Comparison of ENCODE assay signal across 32 cellular contexts in genomic region chr22:21768435-21768834, GRCh38. TPM values are rescaled to one million over a fixed set of nuclear protein-coding genes. Genes with fewer than 3 reads are reported as not detected.
DNase-seq lines count a peak whose midpoint lies in the region; ATAC-seq and TF ChIP-seq lines count a peak whose summit lies in the region.
"Had no signal": no experiment of that assay in that cellular context is flagged by ENCODE, and none has a peak within 500 bp of the region (broad histone marks: within the 10 kb centered on the region; RNA-seq: fewer than 3 reads in every experiment).

No MANE protein-coding gene starts in this region.

- H3K4me3 ChIP-seq in CD8-positive, alpha-beta memory T cell (ENCODE audit: low read length) = no peak overlapping the region
- H3K4me3 ChIP-seq in naive thymus-derived CD4-positive, alpha-beta T cell (ENCODE audit: low read length) = no peak overlapping the region
- H3K4me3 ChIP-seq in tibial nerve = no peak overlapping the region
- H3K4me3 ChIP-seq: esophagus squamous epithelium, heart left ventricle, left ventricle myocardium inferior, prostate gland, sigmoid colon had no signal

- TF ChIP-seq POLR2A in tibial nerve (IDR thresholded peaks at IDR 0.05) = no peak

- DNase-seq in activated CD8-positive, alpha-beta memory T cell treated with anti-CD3 and anti-CD28 coated beads, Interleukin-2, amount 10 ng/mL, durations not matched to agents 7 days and 5 days = no peak
- DNase-seq in activated CD8-positive, alpha-beta memory T cell treated with anti-CD3 and anti-CD28 coated beads, Interleukin-2, amount 50 U/mL, for 4 hours = no peak
- no peak for DNase-seq in CD8-positive, alpha-beta memory T cell
- no peak for DNase-seq in activated naive CD8-positive, alpha-beta T cell treated with anti-CD3 and anti-CD28 coated beads for 36 hours
- DNase-seq in naive thymus-derived CD4-positive, alpha-beta T cell = no peak
- DNase-seq in SIG-M5 (lab: John Stamatoyannopoulos, UW) = no peak
- no peak for DNase-seq in tibial nerve (ENCODE audit: low spot score in 2 of 2)
- DNase-seq in stimulated activated CD4-positive, alpha-beta T cell treated with anti-CD3 and anti-CD28 coated beads, Interleukin-2, amount 100 ng/mL, for 48 hours = no peak
- DNase-seq: activated CD8-positive, alpha-beta memory T cell treated with anti-CD3 and anti-CD28 coated beads for 24 hours; activated T-cell treated with anti-CD3 and anti-CD28 coated beads, Interleukin-2, amount 50 U/mL, for 4 hours; BE2C; central memory CD4-positive, alpha-beta T cell; dermis blood vessel endothelial cell; EL; esophagus squamous epithelium; foreskin melanocyte; heart left ventricle; HFFc6; IMR-90; left ventricle myocardium inferior; mesendoderm; NCI-H1436 treated with DMSO at 0.1 percent for 48 hours; NCI-H2081 treated with DMSO at 0.1 percent for 48 hours; NCI-H345; NCI-H82; nucleus accumbens; sigmoid colon; stimulated activated CD4-positive, alpha-beta T cell treated with anti-CD3 and anti-CD28 coated beads, Interleukin-12 subunit alpha, Interleukin-12 subunit beta, amount 100 ng/mL, for 4 hours; stimulated activated CD4-positive, alpha-beta T cell treated with anti-CD3 and anti-CD28 coated beads, Interleukin-4, amount 100 ng/mL, for 24 hours; substantia nigra had no signal

- H3K4me3 Mint-ChIP-seq in activated CD8-positive, alpha-beta memory T cell treated with anti-CD3 and anti-CD28 coated beads, Interleukin-2, amount 10 ng/mL, durations not matched to agents 7 days and 5 days = no peak overlapping the region
- H3K4me3 Mint-ChIP-seq in CD8-positive, alpha-beta memory T cell = peak overlapping the region in 6 of 7 donors; percentile 53 to 86 (median 68)
- H3K4me3 Mint-ChIP-seq in activated naive CD8-positive, alpha-beta T cell treated with anti-CD3 and anti-CD28 coated beads for 36 hours = no peak overlapping the region
- H3K4me3 Mint-ChIP-seq in naive thymus-derived CD4-positive, alpha-beta T cell = peak overlapping the region in 1 of 10 donors; percentile 53
- H3K4me3 Mint-ChIP-seq: HFFc6, type B pancreatic cell had no signal

- no peaks in the 10 kb centered on the region for H3K9me3 Mint-ChIP-seq in activated CD8-positive, alpha-beta memory T cell treated with anti-CD3 and anti-CD28 coated beads, Interleukin-2, amount 10 ng/mL, durations not matched to agents 7 days and 5 days (ENCODE audit: low read depth)
- H3K9me3 Mint-ChIP-seq in CD8-positive, alpha-beta memory T cell = no peaks in the 10 kb centered on the region
- H3K9me3 Mint-ChIP-seq in activated naive CD8-positive, alpha-beta T cell treated with anti-CD3 and anti-CD28 coated beads for 36 hours = no peaks in the 10 kb centered on the region
- peaks cover 0 to 1% (median 0%) of the 10 kb centered on the region in 11 donors for H3K9me3 Mint-ChIP-seq in naive thymus-derived CD4-positive, alpha-beta T cell
- H3K9me3 Mint-ChIP-seq: activated T-cell treated with anti-CD3 and anti-CD28 coated beads, Interleukin-2, amount 50 U/mL, for 4 hours; HFFc6; type B pancreatic cell had no signal

- no peak for TF ChIP-seq CTCF in tibial nerve (IDR thresholded peaks at IDR 0.05)

- H3K27me3 Mint-ChIP-seq in activated CD8-positive, alpha-beta memory T cell treated with anti-CD3 and anti-CD28 coated beads, Interleukin-2, amount 10 ng/mL, durations not matched to agents 7 days and 5 days = no peaks in the 10 kb centered on the region
- no peaks in the 10 kb centered on the region for H3K27me3 Mint-ChIP-seq in CD8-positive, alpha-beta memory T cell
- H3K27me3 Mint-ChIP-seq in activated naive CD8-positive, alpha-beta T cell treated with anti-CD3 and anti-CD28 coated beads for 36 hours = no peaks in the 10 kb centered on the region
- no peaks in the 10 kb centered on the region for H3K27me3 Mint-ChIP-seq in naive thymus-derived CD4-positive, alpha-beta T cell
- H3K27me3 Mint-ChIP-seq: type B pancreatic cell had no signal

- no peak overlapping the region for H3K27ac ChIP-seq in CD8-positive, alpha-beta memory T cell (ENCODE audit: low read depth, low read length)
- no peak overlapping the region for H3K27ac ChIP-seq in naive thymus-derived CD4-positive, alpha-beta T cell (ENCODE audit: low read depth, low read length)
- H3K27ac ChIP-seq in tibial nerve = no peak overlapping the region
- H3K27ac ChIP-seq: esophagus squamous epithelium, left ventricle myocardium inferior, prostate gland, sigmoid colon had no signal

- peaks cover 66% of the 10 kb centered on the region for H3K4me1 Mint-ChIP-seq in activated CD8-positive, alpha-beta memory T cell treated with anti-CD3 and anti-CD28 coated beads, Interleukin-2, amount 10 ng/mL, durations not matched to agents 7 days and 5 days
- H3K4me1 Mint-ChIP-seq in CD8-positive, alpha-beta memory T cell = peaks cover 70 to 78% (median 76%) of the 10 kb centered on the region in 3 donors
- H3K4me1 Mint-ChIP-seq in activated naive CD8-positive, alpha-beta T cell treated with anti-CD3 and anti-CD28 coated beads for 36 hours = peaks cover 45% of the 10 kb centered on the region
- peaks cover 6 to 64% (median 20%) of the 10 kb centered on the region in 7 donors for H3K4me1 Mint-ChIP-seq in naive thymus-derived CD4-positive, alpha-beta T cell

- peaks cover 84% of the 10 kb centered on the region for H3K36me3 Mint-ChIP-seq in activated CD8-positive, alpha-beta memory T cell treated with anti-CD3 and anti-CD28 coated beads, Interleukin-2, amount 10 ng/mL, durations not matched to agents 7 days and 5 days
- H3K36me3 Mint-ChIP-seq in CD8-positive, alpha-beta memory T cell = peaks cover 16 to 83% (median 18%) of the 10 kb centered on the region in 3 donors
- H3K36me3 Mint-ChIP-seq in activated naive CD8-positive, alpha-beta T cell treated with anti-CD3 and anti-CD28 coated beads for 36 hours = peaks cover 41% of the 10 kb centered on the region
- peaks cover 13 to 70% (median 33%) of the 10 kb centered on the region in 5 donors for H3K36me3 Mint-ChIP-seq in naive thymus-derived CD4-positive, alpha-beta T cell

- WGBS in tibial nerve, 2 donors = 43 to 100% methylated on average over 1 of the region's 1 CpG

- peaks cover 63% of the 10 kb centered on the region for H3K36me3 ChIP-seq in CD8-positive, alpha-beta memory T cell (ENCODE audit: insufficient read depth, low read length)
- H3K36me3 ChIP-seq in naive thymus-derived CD4-positive, alpha-beta T cell (ENCODE audit: control insufficient read depth in 2 of 3, insufficient read depth in 3 of 3, low read length in 3 of 3) = peaks cover 9 to 82% (median 28%) of the 10 kb centered on the region in 3 experiments
- H3K36me3 ChIP-seq in tibial nerve = peaks cover 0 to 95% (median 15%) of the 10 kb centered on the region in 3 donors

- H3K27me3 ChIP-seq in CD8-positive, alpha-beta memory T cell (ENCODE audit: insufficient read depth, low read length, poor library complexity, severe bottlenecking) = no peaks in the 10 kb centered on the region
- no peaks in the 10 kb centered on the region for H3K27me3 ChIP-seq in naive thymus-derived CD4-positive, alpha-beta T cell (ENCODE audit: control insufficient read depth in 2 of 2, insufficient read depth in 2 of 2, low read length in 2 of 2)
- H3K27me3 ChIP-seq in tibial nerve = no peaks in the 10 kb centered on the region
- H3K27me3 ChIP-seq: BE2C, esophagus squamous epithelium, heart left ventricle, sigmoid colon had no signal

- peak overlapping the region; percentile 89 for H3K27ac Mint-ChIP-seq in activated CD8-positive, alpha-beta memory T cell treated with anti-CD3 and anti-CD28 coated beads, Interleukin-2, amount 10 ng/mL, durations not matched to agents 7 days and 5 days
- H3K27ac Mint-ChIP-seq in CD8-positive, alpha-beta memory T cell = peak overlapping the region; percentile 71 to 98 (median 96)
- H3K27ac Mint-ChIP-seq in activated naive CD8-positive, alpha-beta T cell treated with anti-CD3 and anti-CD28 coated beads for 36 hours = peak overlapping the region; percentile 67
- H3K27ac Mint-ChIP-seq in naive thymus-derived CD4-positive, alpha-beta T cell = peak overlapping the region in 6 of 9 donors; percentile 2 to 61 (median 51)
- H3K27ac Mint-ChIP-seq: HFFc6, type B pancreatic cell had no signal

- intact Hi-C loops in naive thymus-derived CD4-positive, alpha-beta T cell (cut with micrococcal nuclease) = loop anchor here (10.0 kb wide), 2 partner anchors 54 to 96 kb away; partner anchors contain the start of gene MAPK1 (in 1 of the 2)

- POLR2A ChIA-PET in CD8-positive, alpha-beta memory T cell (lab: Charles Lee) = interaction anchor here (2.3 kb wide), 1 partner anchor 33 kb away, joined by 13 read pairs; the partner anchor contains the start of gene YPEL1
- POLR2A ChIA-PET in naive thymus-derived CD4-positive, alpha-beta T cell (lab: Charles Lee) = interaction anchor here (0.6 kb wide), 1 partner anchor 30 kb away, joined by 3 read pairs; no protein-coding TSS in a partner anchor

- TF ChIP-seq EP300 in tibial nerve (IDR thresholded peaks at IDR 0.05) = no peak

- no peaks in the 10 kb centered on the region for H3K9me3 ChIP-seq in CD8-positive, alpha-beta memory T cell (ENCODE audit: low read length)
- no peaks in the 10 kb centered on the region for H3K9me3 ChIP-seq in naive thymus-derived CD4-positive, alpha-beta T cell (ENCODE audit: control insufficient read depth in 2 of 3, low read length in 3 of 3)
- H3K9me3 ChIP-seq in tibial nerve = no peaks in the 10 kb centered on the region
- H3K9me3 ChIP-seq: BE2C, esophagus squamous epithelium, heart left ventricle, left ventricle myocardium inferior, prostate gland, sigmoid colon had no signal

- ATAC-seq in activated CD8-positive, alpha-beta memory T cell treated with anti-CD3 and anti-CD28 coated beads, Interleukin-2, amount 10 ng/mL, durations not matched to agents 7 days and 5 days = no peak
- no peak for ATAC-seq in naive thymus-derived CD4-positive, alpha-beta T cell
- ATAC-seq: activated T-cell treated with anti-CD3 and anti-CD28 coated beads, Interleukin-2, amount 50 U/mL, for 4 hours; heart left ventricle had no signal

- CTCF ChIA-PET in activated CD8-positive, alpha-beta memory T cell treated with anti-CD3 and anti-CD28 coated beads, Interleukin-2, amount 10 ng/mL, durations not matched to agents 7 days and 5 days (lab: Charles Lee) = interaction anchor here (0.7 to 1.4 kb wide), 4 partner anchors 10 to 170 kb away, joined by 3 to 7 read pairs (median 5); partner anchors contain the start of gene MAPK1
- CTCF ChIA-PET in CD8-positive, alpha-beta memory T cell (lab: Charles Lee) = interaction anchor here (0.7 to 1.8 kb wide), 4 partner anchors 17 to 170 kb away, joined by 3 to 4 read pairs (median 4); no protein-coding TSS in a partner anchor
- CTCF ChIA-PET in naive thymus-derived CD4-positive, alpha-beta T cell (lab: Charles Lee) = no interaction called here

- H3K4me1 ChIP-seq in CD8-positive, alpha-beta memory T cell (ENCODE audit: insufficient read depth, low read length) = peaks cover 48% of the 10 kb centered on the region
- H3K4me1 ChIP-seq in naive thymus-derived CD4-positive, alpha-beta T cell (ENCODE audit: control insufficient read depth in 2 of 2, insufficient read depth in 2 of 2, low read length in 2 of 2) = peaks cover 0 to 51% of the 10 kb centered on the region in 2 donors
- H3K4me1 ChIP-seq in tibial nerve = peaks cover 0 to 7% (median 2%) of the 10 kb centered on the region in 4 donors
- H3K4me1 ChIP-seq: BE2C, left ventricle myocardium inferior, prostate gland, sigmoid colon had no signal

RNA-seq across cellular contexts. Expression of gene YPEL1, which starts 32.8 kb away (rescaled TPM):
- 10 to 100 TPM in 1 of 2 experiments, 1 to 10 TPM in 1; 7.2 to 21.6 TPM for total RNA-seq in activated CD8-positive, alpha-beta memory T cell treated with anti-CD3 and anti-CD28 coated beads, Interleukin-2, amount 10 ng/mL, durations not matched to agents 7 days and 5 days
- 1 to 10 TPM; 2.4 to 2.6 TPM for total RNA-seq in CD8-positive, alpha-beta memory T cell
- polyA plus RNA-seq in CD8-positive, alpha-beta memory T cell = 27.0 TPM
- under 1 TPM; 0.60 to 0.72 TPM for total RNA-seq in activated naive CD8-positive, alpha-beta T cell treated with anti-CD3 and anti-CD28 coated beads for 36 hours
- total RNA-seq in naive thymus-derived CD4-positive, alpha-beta T cell = 1 to 10 TPM; 2.5 to 9.5 (median 3.6) TPM
- 1 to 10 TPM; 1.5 TPM for polyA plus RNA-seq in naive thymus-derived CD4-positive, alpha-beta T cell
- total RNA-seq in tibial nerve = 10 to 100 TPM in 3 of 4 donors, 1 to 10 TPM in 1; 6.3 to 43.1 (median 16.5) TPM

Comparison
In these comparisons a context has a peak if more than half of its experiments do, and no peak if none do; other contexts are left out.
1. H3K4me3 Mint-ChIP-seq: peak in CD8-positive, alpha-beta memory T cell (6 of 7); none in activated CD8-positive, alpha-beta memory T cell treated with anti-CD3 and anti-CD28 coated beads, Interleukin-2, amount 10 ng/mL, durations not matched to agents 7 days and 5 days (single experiment) and activated naive CD8-positive, alpha-beta T cell treated with anti-CD3 and anti-CD28 coated beads for 36 hours (single experiment).
2. Peak in every context shown above with its lines, with median percentiles within 50 percentile points of each other: H3K27ac Mint-ChIP-seq.